Comparison of ENCODE assay signal across 19 cellular contexts in genomic region chr1:240104662-240105061, GRCh38. TPM values are rescaled to one million over a fixed set of nuclear protein-coding genes. Genes with fewer than 3 reads are reported as not detected.
"Had no signal": no experiment of that assay in that cellular context is flagged by ENCODE, and none has a peak within 500 bp of the region (broad histone marks: within the 10 kb centered on the region; RNA-seq: fewer than 3 reads in every experiment).

No MANE protein-coding gene starts in this region.

- ATAC-seq: gastrocnemius medialis; natural killer cell; pancreas; right lobe of liver; stimulated activated naive CD8-positive, alpha-beta T cell treated with anti-CD3 and anti-CD28 coated beads, Interleukin-15, amount 100 ng/mL, for 72 hours had no signal

- H3K4me3 ChIP-seq: dorsolateral prefrontal cortex, gastrocnemius medialis, lung, pancreas, right lobe of liver, thyroid gland had no signal

- H3K9me3 ChIP-seq: gastrocnemius medialis, pancreas, right lobe of liver, thyroid gland had no signal

- DNase-seq: dorsolateral prefrontal cortex; effector CD4-positive, alpha-beta T cell; foreskin fibroblast; gastrocnemius medialis; head of caudate nucleus; natural killer cell; occipital lobe; pancreas; right lobe of liver; small intestine; stimulated activated CD4-positive, alpha-beta T cell treated with anti-CD3 and anti-CD28 coated beads, Interleukin-15, amount 100 ng/mL, for 24 hours; stimulated activated CD4-positive, alpha-beta T cell treated with anti-CD3 and anti-CD28 coated beads, Interleukin-2, amount 100 ng/mL, for 48 hours; stimulated activated naive CD4-positive, alpha-beta T cell; stimulated activated naive CD8-positive, alpha-beta T cell treated with anti-CD3 and anti-CD28 coated beads, Interleukin-15, amount 100 ng/mL, for 72 hours; thyroid gland had no signal

- H3K4me1 ChIP-seq: gastrocnemius medialis, pancreas, right lobe of liver, thyroid gland had no signal

- H3K27me3 ChIP-seq: dorsolateral prefrontal cortex, gastrocnemius medialis, pancreas, right lobe of liver, thyroid gland had no signal

- H3K27ac ChIP-seq: gastrocnemius medialis, pancreas, right lobe of liver, thyroid gland had no signal

- H3K36me3 ChIP-seq: gastrocnemius medialis, pancreas, right lobe of liver, thyroid gland had no signal

RNA-seq across cellular contexts. Expression of gene FMN2, which starts 13.0 kb away (rescaled TPM):
- total RNA-seq: liver, mononuclear cell, natural killer cell had no signal
- polyA plus RNA-seq: keratinocyte had no signal
